In the genomic region with DNA sequence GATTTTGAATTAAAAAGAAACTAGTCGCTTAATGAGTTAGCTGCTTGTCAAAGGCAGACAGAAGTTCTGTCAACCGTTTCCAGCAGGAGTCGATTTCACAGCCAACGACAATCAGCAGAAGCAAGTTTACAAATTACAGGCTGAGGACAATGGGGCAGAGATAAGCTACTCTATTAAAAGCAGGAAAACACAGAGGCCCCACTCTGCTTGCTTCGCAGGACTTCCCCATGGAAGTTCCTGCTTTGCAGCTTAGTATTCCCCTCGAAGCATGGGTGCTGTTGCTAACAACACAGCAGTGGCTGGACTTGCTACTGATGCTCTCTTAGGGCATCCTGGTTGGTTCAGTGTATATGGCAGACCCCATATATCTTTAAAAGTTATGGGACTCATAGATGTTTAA, we compare ENCODE assay signal across 9 cellular contexts. TPM values are rescaled to one million over a fixed set of nuclear protein-coding genes. Genes with fewer than 3 reads are reported as not detected.
A peak's percentile ranks its signal among the peaks of the same experiment; 100 is the strongest.
DNase-seq lines count a peak whose midpoint lies in the region; ATAC-seq, FAIRE-seq and TF ChIP-seq lines count a peak whose summit lies in the region.
"Had no signal": no experiment of that assay in that cellular context is flagged by ENCODE, and none has a peak within 500 bp of the region (broad histone marks: within the 10 kb centered on the region; RNA-seq: fewer than 3 reads in every experiment).

No MANE protein-coding gene starts in this region.

- no peaks in the 10 kb centered on the region for H3K36me3 Mint-ChIP-seq in activated CD8-positive, alpha-beta T cell treated with anti-CD3 and anti-CD28 coated beads for 36 hours (ENCODE audit: low read depth)
- no peaks in the 10 kb centered on the region for H3K36me3 Mint-ChIP-seq in activated CD8-positive, alpha-beta T cell treated with anti-CD3 and anti-CD28 coated beads, Interleukin-2, amount 10 ng/mL, durations not matched to agents 7 days and 5 days (ENCODE audit: low read depth)
- H3K36me3 Mint-ChIP-seq in stimulated activated naive B cell treated with anti-CD40 and anti-IgM and Interleukin-4, amounts not matched to agents 10 μg/mL and 1 μg/mL and 100 μg/mL, for 72 hours = peaks cover 0 to 6% of the 10 kb centered on the region in 2 donors
- H3K36me3 Mint-ChIP-seq: T-cell had no signal

- intact Hi-C loops in activated CD8-positive, alpha-beta T cell treated with anti-CD3 and anti-CD28 coated beads for 36 hours (cut with micrococcal nuclease) = no loop called here
- intact Hi-C loops in kidney (cut with DNase I) = no loop called here
- intact Hi-C loops in esophagus muscularis mucosa (cut with DNase I) = no loop called here

- H3K27me3 ChIP-seq in gastroesophageal sphincter (no peaks in the 10 kb centered on the region), WERI-Rb-1 (ENCODE audit: insufficient read depth, low read depth, severe bottlenecking) (no peaks in the 10 kb centered on the region), esophagus muscularis mucosa (no peaks in the 10 kb centered on the region)

- no peaks in the 10 kb centered on the region for H3K36me3 ChIP-seq in gastroesophageal sphincter
- H3K36me3 ChIP-seq in kidney (ENCODE audit: control insufficient read depth in 1 of 2, insufficient read depth in 2 of 2, low read length in 2 of 2) = no peaks in the 10 kb centered on the region
- no peaks in the 10 kb centered on the region for H3K36me3 ChIP-seq in WERI-Rb-1
- H3K36me3 ChIP-seq in esophagus muscularis mucosa = no peaks in the 10 kb centered on the region

- H3K27ac ChIP-seq in gastroesophageal sphincter = no peak overlapping the region
- H3K27ac ChIP-seq in kidney (ENCODE audit: low read depth in 2 of 2, low read length in 2 of 2) = no peak overlapping the region
- no peak overlapping the region for H3K27ac ChIP-seq in WERI-Rb-1
- H3K27ac ChIP-seq in esophagus muscularis mucosa (replicated peaks in 1 of 4) = no peak overlapping the region

- H3K4me1 Mint-ChIP-seq in activated CD8-positive, alpha-beta T cell treated with anti-CD3 and anti-CD28 coated beads for 36 hours (ENCODE audit: low read depth) = peaks cover 54% of the 10 kb centered on the region
- H3K4me1 Mint-ChIP-seq in activated CD8-positive, alpha-beta T cell treated with anti-CD3 and anti-CD28 coated beads, Interleukin-2, amount 10 ng/mL, durations not matched to agents 7 days and 5 days (ENCODE audit: low read depth) = peaks cover 45% of the 10 kb centered on the region
- peaks cover 26 to 45% of the 10 kb centered on the region in 2 donors for H3K4me1 Mint-ChIP-seq in stimulated activated naive B cell treated with anti-CD40 and anti-IgM and Interleukin-4, amounts not matched to agents 10 μg/mL and 1 μg/mL and 100 μg/mL, for 72 hours

- no peak for TF ChIP-seq EP300 in gastroesophageal sphincter (IDR thresholded peaks at IDR 0.05)
- no peak for TF ChIP-seq EP300 in esophagus muscularis mucosa (IDR thresholded peaks at IDR 0.05)

- H3K4me3 ChIP-seq in gastroesophageal sphincter (no peak overlapping the region), kidney (ENCODE audit: low read length in 2 of 2) (no peak overlapping the region), WERI-Rb-1 (ENCODE audit: low read depth, low read length) (no peak overlapping the region), esophagus muscularis mucosa (no peak overlapping the region)

- H3K9me3 Mint-ChIP-seq in activated CD8-positive, alpha-beta T cell treated with anti-CD3 and anti-CD28 coated beads for 36 hours = peaks cover 2% of the 10 kb centered on the region
- H3K9me3 Mint-ChIP-seq in activated CD8-positive, alpha-beta T cell treated with anti-CD3 and anti-CD28 coated beads, Interleukin-2, amount 10 ng/mL, durations not matched to agents 7 days and 5 days (ENCODE audit: insufficient read depth) = no peaks in the 10 kb centered on the region
- H3K9me3 Mint-ChIP-seq in stimulated activated naive B cell treated with anti-CD40 and anti-IgM and Interleukin-4, amounts not matched to agents 10 μg/mL and 1 μg/mL and 100 μg/mL, for 72 hours = no peaks in the 10 kb centered on the region
- H3K9me3 Mint-ChIP-seq: T-cell had no signal

- H3K9me3 ChIP-seq in gastroesophageal sphincter (no peaks in the 10 kb centered on the region), kidney (ENCODE audit: control insufficient read depth in 1 of 2, low read length in 2 of 2) (no peaks in the 10 kb centered on the region), WERI-Rb-1 (ENCODE audit: severe bottlenecking) (no peaks in the 10 kb centered on the region), esophagus muscularis mucosa (no peaks in the 10 kb centered on the region)

- peak; percentile 37 for ATAC-seq in activated CD8-positive, alpha-beta T cell treated with anti-CD3 and anti-CD28 coated beads for 36 hours
- no peak for ATAC-seq in activated CD8-positive, alpha-beta T cell treated with anti-CD3 and anti-CD28 coated beads, Interleukin-2, amount 10 ng/mL, durations not matched to agents 7 days and 5 days
- ATAC-seq in HG03442 (IDR thresholded peaks at IDR 0.05; ENCODE audit: unreplicated experiment) (peak; percentile 31), gastroesophageal sphincter (peak; percentile 36)
- ATAC-seq in stimulated activated naive B cell treated with anti-CD40 and anti-IgM and Interleukin-4, amounts not matched to agents 10 μg/mL and 1 μg/mL and 100 μg/mL, for 72 hours (replicated peaks) = peak; percentile 71 to 82

- no peak for DNase-seq in activated CD8-positive, alpha-beta T cell treated with anti-CD3 and anti-CD28 coated beads for 36 hours
- DNase-seq in activated CD8-positive, alpha-beta T cell treated with anti-CD3 and anti-CD28 coated beads, Interleukin-2, amount 10 ng/mL, durations not matched to agents 7 days and 5 days = no peak
- peak; percentile 43 for DNase-seq in stimulated activated naive B cell treated with anti-CD40 and anti-IgM and Interleukin-4, amounts not matched to agents 10 μg/mL and 1 μg/mL and 100 μg/mL, for 72 hours
- no peak for DNase-seq in kidney
- no peak for DNase-seq in WERI-Rb-1
- DNase-seq in esophagus muscularis mucosa (ENCODE audit: extremely low spot score) = no peak
- DNase-seq: T-cell had no signal

- peak overlapping the region; percentile 67 for H3K27ac Mint-ChIP-seq in activated CD8-positive, alpha-beta T cell treated with anti-CD3 and anti-CD28 coated beads for 36 hours
- no peak overlapping the region for H3K27ac Mint-ChIP-seq in activated CD8-positive, alpha-beta T cell treated with anti-CD3 and anti-CD28 coated beads, Interleukin-2, amount 10 ng/mL, durations not matched to agents 7 days and 5 days
- H3K27ac Mint-ChIP-seq in stimulated activated naive B cell treated with anti-CD40 and anti-IgM and Interleukin-4, amounts not matched to agents 10 μg/mL and 1 μg/mL and 100 μg/mL, for 72 hours = peak overlapping the region; percentile 94
- H3K27ac Mint-ChIP-seq: T-cell had no signal

- H3K4me3 Mint-ChIP-seq in activated CD8-positive, alpha-beta T cell treated with anti-CD3 and anti-CD28 coated beads for 36 hours = no peak overlapping the region
- no peak overlapping the region for H3K4me3 Mint-ChIP-seq in activated CD8-positive, alpha-beta T cell treated with anti-CD3 and anti-CD28 coated beads, Interleukin-2, amount 10 ng/mL, durations not matched to agents 7 days and 5 days
- peak overlapping the region; percentile 21 to 53 for H3K4me3 Mint-ChIP-seq in stimulated activated naive B cell treated with anti-CD40 and anti-IgM and Interleukin-4, amounts not matched to agents 10 μg/mL and 1 μg/mL and 100 μg/mL, for 72 hours

- TF ChIP-seq POLR2A in gastroesophageal sphincter (IDR thresholded peaks at IDR 0.05) = no peak
- TF ChIP-seq POLR2A in esophagus muscularis mucosa (IDR thresholded peaks at IDR 0.05; ENCODE audit: low read depth) = no peak

- no peak for FAIRE-seq in kidney (lab: Jason Lieb, UNC)

- TF ChIP-seq CTCF in activated CD8-positive, alpha-beta T cell treated with anti-CD3 and anti-CD28 coated beads for 36 hours (IDR thresholded peaks at IDR 0.05) = no peak
- no peak for TF ChIP-seq CTCF in gastroesophageal sphincter (IDR thresholded peaks at IDR 0.05)
- TF ChIP-seq CTCF in kidney (IDR thresholded peaks at IDR 0.05; ENCODE audit: borderline replicate concordance, extremely low read depth, insufficient read depth) = no peak
- TF ChIP-seq CTCF in WERI-Rb-1 (IDR thresholded peaks at IDR 0.05; ENCODE audit: low read depth, low read length) = no peak
- no peak for TF ChIP-seq CTCF in esophagus muscularis mucosa (IDR thresholded peaks at IDR 0.05)

- POLR2A ChIA-PET in activated CD8-positive, alpha-beta T cell treated with anti-CD3 and anti-CD28 coated beads for 36 hours (lab: Charles Lee) = interaction anchor here (0.6 to 13.6 kb wide), 6 partner anchors 16 to 276 kb away, joined by 3 to 108 read pairs (median 3); a partner anchor contains a TSS
- POLR2A ChIA-PET in activated CD8-positive, alpha-beta T cell treated with anti-CD3 and anti-CD28 coated beads, Interleukin-2, amount 10 ng/mL, durations not matched to agents 7 days and 5 days (lab: Charles Lee) = interaction anchor here (0.7 to 3.2 kb wide), 4 partner anchors 25 to 53 kb away, joined by 4 to 25 read pairs (median 5); a partner anchor contains a TSS

- 70 to 77% methylated on average over 5 to 6 of the region's 6 CpGs for WGBS in gastroesophageal sphincter (ENCODE audit: low coverage in 1 of 2), 2 donors
- WGBS in esophagus muscularis mucosa = 63% methylated on average over 6 of the region's 6 CpGs

- H3K9ac ChIP-seq in kidney (ENCODE audit: low read length in 2 of 2) = no peak overlapping the region

- H3K4me1 ChIP-seq in gastroesophageal sphincter = peaks cover 0 to 9% (median 0%) of the 10 kb centered on the region in 3 donors
- no peaks in the 10 kb centered on the region for H3K4me1 ChIP-seq in kidney (ENCODE audit: control insufficient read depth in 1 of 2, insufficient read depth in 1 of 2, low read depth in 1 of 2, low read length in 2 of 2)
- peaks cover 12 to 16% (median 13%) of the 10 kb centered on the region in 4 donors for H3K4me1 ChIP-seq in esophagus muscularis mucosa

- no peaks in the 10 kb centered on the region for H3K27me3 Mint-ChIP-seq in activated CD8-positive, alpha-beta T cell treated with anti-CD3 and anti-CD28 coated beads for 36 hours
- H3K27me3 Mint-ChIP-seq in activated CD8-positive, alpha-beta T cell treated with anti-CD3 and anti-CD28 coated beads, Interleukin-2, amount 10 ng/mL, durations not matched to agents 7 days and 5 days (ENCODE audit: low read depth) = no peaks in the 10 kb centered on the region
- no peaks in the 10 kb centered on the region for H3K27me3 Mint-ChIP-seq in stimulated activated naive B cell treated with anti-CD40 and anti-IgM and Interleukin-4, amounts not matched to agents 10 μg/mL and 1 μg/mL and 100 μg/mL, for 72 hours
- H3K27me3 Mint-ChIP-seq: T-cell had no signal

- CTCF ChIA-PET in activated CD8-positive, alpha-beta T cell treated with anti-CD3 and anti-CD28 coated beads for 36 hours (lab: Charles Lee) = interaction anchor here (0.8 to 1.5 kb wide), 5 partner anchors 8 to 721 kb away, joined by 3 read pairs; no protein-coding TSS in a partner anchor
- CTCF ChIA-PET in activated CD8-positive, alpha-beta T cell treated with anti-CD3 and anti-CD28 coated beads, Interleukin-2, amount 10 ng/mL, durations not matched to agents 7 days and 5 days (lab: Charles Lee) = interaction anchor here (0.6 to 1.8 kb wide), 3 partner anchors 16 to 474 kb away, joined by 3 to 5 read pairs (median 3); no protein-coding TSS in a partner anchor

RNA-seq across cellular contexts. Expression of a gene that starts 50.8 kb away (rescaled TPM):
- 100 to 1,000 TPM; 116 to 120 TPM for total RNA-seq in activated CD8-positive, alpha-beta T cell treated with anti-CD3 and anti-CD28 coated beads for 36 hours
- 100 to 1,000 TPM; 208 to 215 TPM for total RNA-seq in activated CD8-positive, alpha-beta T cell treated with anti-CD3 and anti-CD28 coated beads, Interleukin-2, amount 10 ng/mL, durations not matched to agents 7 days and 5 days
- 100 to 1,000 TPM in 2 of 4 donors, 10 to 100 TPM in 2; 90.3 to 113 (median 105) TPM for total RNA-seq in gastroesophageal sphincter
- 230 TPM for total RNA-seq in kidney
- 27.8 TPM for polyA plus RNA-seq in kidney (ENCODE audit: insufficient read depth, low read depth, low replicate concordance)
- 100 to 1,000 TPM; 114 to 145 (median 123) TPM for total RNA-seq in esophagus muscularis mucosa

Comparison
In these comparisons a context has a peak if more than half of its experiments do, and no peak if none do; other contexts are left out.
1. H3K4me3 Mint-ChIP-seq: peak in stimulated activated naive B cell treated with anti-CD40 and anti-IgM and Interleukin-4, amounts not matched to agents 10 μg/mL and 1 μg/mL and 100 μg/mL, for 72 hours (2 of 2); none in activated CD8-positive, alpha-beta T cell treated with anti-CD3 and anti-CD28 coated beads for 36 hours (single experiment) and activated CD8-positive, alpha-beta T cell treated with anti-CD3 and anti-CD28 coated beads, Interleukin-2, amount 10 ng/mL, durations not matched to agents 7 days and 5 days (single experiment).